Comparison of ENCODE assay signal across 1 cellular context in genomic region chr3:159854500-159855124, GRCh38.
TF ChIP-seq lines count a peak whose summit lies in the region.

No MANE protein-coding gene starts in this region.

TF ChIP-seq in GM12878, 131 proteins besides CTCF, POLR2A, EP300 and RAD21 (continued from another document):
- no peak for TF ChIP-seq MXI1 (IDR thresholded peaks at IDR 0.05; ENCODE audit: low read depth, low read length)
- no peak for TF ChIP-seq SIX5 (IDR thresholded peaks at IDR 0.05; ENCODE audit: low read depth, low read length, severe bottlenecking)
